Comparison of ENCODE assay signal across 1 cellular context in the genomic region with DNA sequence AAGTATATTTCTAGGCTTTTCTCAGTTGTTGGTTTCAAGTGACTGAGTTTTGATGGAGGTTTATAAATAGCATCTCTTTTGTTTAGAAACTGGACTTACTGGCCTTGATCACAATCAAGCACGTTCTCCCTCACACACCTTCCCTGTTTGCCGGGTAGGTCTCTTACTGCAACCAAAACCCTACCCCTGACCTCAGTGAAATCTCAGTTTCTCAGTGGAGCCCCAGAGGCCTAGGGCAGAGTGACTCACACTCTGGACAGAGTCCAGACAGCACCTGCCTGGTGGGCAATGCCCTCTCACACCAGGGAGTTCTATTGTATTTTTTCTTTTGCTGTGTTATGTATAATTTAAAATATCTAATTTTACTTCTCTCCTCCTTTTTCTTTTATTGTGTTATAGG.
A peak's percentile ranks its signal among the peaks of the same experiment; 100 is the strongest.
TF ChIP-seq lines count a peak whose summit lies in the region.

No MANE protein-coding gene starts in this region.

TF ChIP-seq in HepG2, 621 proteins besides CTCF, POLR2A, EP300 and RAD21 (continued from another document):
- peak; percentile 51 for TF ChIP-seq FOSL2 (CRISPR knock-in tag; IDR thresholded peaks at IDR 0.05)
- no peak for TF ChIP-seq ZNF510 (CRISPR knock-in tag; IDR thresholded peaks at IDR 0.05; ENCODE audit: low read depth)
